ENCODE assay signal across 21 cellular contexts in the genomic region with DNA sequence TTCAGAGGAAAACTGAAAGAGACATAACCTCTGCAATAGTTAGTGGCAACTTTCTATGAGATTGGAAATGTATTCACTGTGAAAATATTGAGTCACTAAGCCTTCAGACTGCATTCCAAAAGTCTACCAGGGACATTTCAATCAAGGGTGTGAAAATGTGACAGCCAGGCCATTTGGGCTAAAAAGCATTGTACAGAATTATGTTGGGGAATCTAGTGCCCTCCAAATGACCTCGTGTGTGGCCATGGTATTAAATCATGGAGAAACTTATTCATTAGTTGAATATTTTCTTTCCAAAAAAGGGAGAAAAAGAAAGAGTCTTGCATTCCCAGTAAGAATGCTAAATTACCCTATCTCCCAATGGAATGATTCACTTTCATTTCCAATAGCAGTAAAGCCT.
"Had no signal": no experiment of that assay in that cellular context is flagged by ENCODE, and none has a peak within 500 bp of the region (broad histone marks: within the 10 kb centered on the region; RNA-seq: fewer than 3 reads in every experiment).

No MANE protein-coding gene starts in this region.

- H3K4me1 ChIP-seq: left lung, upper lobe of right lung had no signal

- H3K27me3 ChIP-seq: left lung, upper lobe of right lung had no signal

- DNase-seq: activated CD4-positive, alpha-beta memory T cell treated with anti-CD3 and anti-CD28 coated beads, Interleukin-2, amount 10 ng/mL, durations not matched to agents 7 days and 5 days; activated CD4-positive, alpha-beta T cell treated with anti-CD3 and anti-CD28 coated beads for 48 hours; activated CD4-positive, CD25-positive, alpha-beta regulatory T cell; activated CD8-positive, alpha-beta memory T cell treated with anti-CD3 and anti-CD28 coated beads, Interleukin-2, amount 10 ng/mL, durations not matched to agents 7 days and 5 days; activated naive CD4-positive, alpha-beta T cell; activated naive CD8-positive, alpha-beta T cell treated with anti-CD3 and anti-CD28 coated beads for 36 hours; amygdala; cortex of kidney; effector CD4-positive, alpha-beta T cell; head of caudate nucleus; kidney; left lung; midbrain; right cardiac atrium; stimulated activated CD4-positive, alpha-beta T cell treated with anti-CD3 and anti-CD28 coated beads, Interleukin-2, amount 100 ng/mL, for 48 hours; stimulated activated naive CD8-positive, alpha-beta T cell treated with anti-CD3 and anti-CD28 coated beads, Interleukin-15, amount 100 ng/mL, for 72 hours; T-helper 1 cell; T-helper 9 cell; upper lobe of right lung had no signal

- H3K9me3 ChIP-seq: upper lobe of right lung had no signal

- H3K4me3 ChIP-seq: left lung, skin epidermis, upper lobe of right lung had no signal

- H3K36me3 ChIP-seq: left lung, upper lobe of right lung had no signal

- H3K27ac ChIP-seq: left lung, skin epidermis, upper lobe of right lung had no signal

- ATAC-seq: activated CD8-positive, alpha-beta memory T cell treated with anti-CD3 and anti-CD28 coated beads, Interleukin-2, amount 10 ng/mL, durations not matched to agents 7 days and 5 days; activated T-helper 17 cell treated with anti-CD3 and anti-CD28 coated beads, Interleukin-2, amount 50 U/mL, for 72 hours; left lung; right cardiac atrium; stimulated activated naive CD8-positive, alpha-beta T cell treated with anti-CD3 and anti-CD28 coated beads, Interleukin-15, amount 100 ng/mL, for 72 hours; upper lobe of right lung had no signal
